12 cellular contexts compared by ENCODE assay signal in genomic region chr2:141399270-141399669, GRCh38.
DNase-seq lines count a peak whose midpoint lies in the region; ATAC-seq and TF ChIP-seq lines count a peak whose summit lies in the region.
"Had no signal": no experiment of that assay in that cellular context is flagged by ENCODE, and none has a peak within 500 bp of the region (broad histone marks: within the 10 kb centered on the region; RNA-seq: fewer than 3 reads in every experiment).

No MANE protein-coding gene starts in this region.

- RAD21 ChIA-PET in HCT116 (lab: Charles Lee; ENCODE audit: low non-redundant PET in 1 of 2, low total read pairs in 2 of 2, uncharacterized antibody in 2 of 2, unreplicated experiment in 2 of 2): no interaction called here

- no peaks in the 10 kb centered on the region for H3K4me1 ChIP-seq in HCT116 (ENCODE audit: control insufficient read depth in 1 of 2, insufficient read depth in 2 of 2, low read length in 2 of 2)
- H3K4me1 ChIP-seq in iPS DF 6.9 (ENCODE audit: control insufficient read depth, insufficient read depth, low read length): no peaks in the 10 kb centered on the region
- H3K4me1 ChIP-seq in CD8-positive, alpha-beta T cell (ENCODE audit: insufficient read depth, low read length): no peaks in the 10 kb centered on the region
- H3K4me1 ChIP-seq: prostate gland had no signal

- H3K27ac ChIP-seq in HCT116 (ENCODE audit: low read depth, low read length) (no peak overlapping the region), iPS DF 6.9 (ENCODE audit: low read length) (no peak overlapping the region)
- H3K27ac ChIP-seq in CD8-positive, alpha-beta T cell (ENCODE audit: low read depth, low read length): no peak overlapping the region
- H3K27ac ChIP-seq: prostate gland had no signal

- no peak overlapping the region for H3K4me2 ChIP-seq in HCT116 (ENCODE audit: low read length)

- no TSS peak for BruUV-seq in HCT116 (replicated peaks; lab: Mats Ljungman, UMichigan)

- WGBS in iPS DF 6.9 (ENCODE audit: insufficient coverage, insufficient read length): no CpG with 5 or more reads among the region's 1 CpG

- TF ChIP-seq CTCF in AG04449 (IDR thresholded peaks at IDR 0.05; ENCODE audit: insufficient read depth, low read length, missing control alignments) (peak; percentile 31), HCT116 (IDR thresholded peaks at IDR 0.05 in 2 of 3, conservative IDR thresholded peaks at IDR 0.05 in 1 of 3; ENCODE audit: borderline replicate concordance in 1 of 3, insufficient read depth in 1 of 3, low read depth in 2 of 3, low read length in 2 of 3) (peak; percentile 7 to 58 (median 41); a peak in 4 of 6 replicates)
- TF ChIP-seq CTCF in CD8-positive, alpha-beta T cell (IDR thresholded peaks at IDR 0.05): no peak

- H3K9me3 ChIP-seq in HCT116 (ENCODE audit: control insufficient read depth in 1 of 2, insufficient read depth in 1 of 2, low read depth in 1 of 2, low read length in 2 of 2) (no peaks in the 10 kb centered on the region), iPS DF 6.9 (ENCODE audit: control insufficient read depth, insufficient read depth, low read length) (no peaks in the 10 kb centered on the region)
- H3K9me3 ChIP-seq in CD8-positive, alpha-beta T cell (ENCODE audit: low read length): no peaks in the 10 kb centered on the region
- H3K9me3 ChIP-seq: prostate gland had no signal

- H3K79me2 ChIP-seq in HCT116 (ENCODE audit: insufficient read depth, low read length): no peaks in the 10 kb centered on the region

- no peak overlapping the region for H3K27ac Mint-ChIP-seq in activated naive CD4-positive, alpha-beta T cell treated with anti-CD3 and anti-CD28 coated beads for 36 hours
- H3K27ac Mint-ChIP-seq in CD8-positive, alpha-beta T cell: no peak overlapping the region

- H3K36me3 Mint-ChIP-seq in activated naive CD4-positive, alpha-beta T cell treated with anti-CD3 and anti-CD28 coated beads for 36 hours (ENCODE audit: low read depth): no peaks in the 10 kb centered on the region
- no peaks in the 10 kb centered on the region for H3K36me3 Mint-ChIP-seq in CD8-positive, alpha-beta T cell

- peaks cover 1% of the 10 kb centered on the region for H3K9me3 Mint-ChIP-seq in activated naive CD4-positive, alpha-beta T cell treated with anti-CD3 and anti-CD28 coated beads for 36 hours
- peaks cover 11% of the 10 kb centered on the region for H3K9me3 Mint-ChIP-seq in CD8-positive, alpha-beta T cell

- peak; percentile 44; the same call in 1 of the 2 replicates for ATAC-seq in HCT116
- no peak for ATAC-seq in HG02759 (IDR thresholded peaks at IDR 0.05; ENCODE audit: unreplicated experiment)
- ATAC-seq in CD8-positive, alpha-beta T cell: no peak

- POLR2A ChIA-PET in AG04449 (lab: Yijun Ruan, JAX): no interaction called here
- POLR2A ChIA-PET in HCT116 (lab: Charles Lee): no interaction called here
- POLR2A ChIA-PET in CD8-positive, alpha-beta T cell (lab: Charles Lee): no interaction called here

- no peak overlapping the region for H3K4me3 Mint-ChIP-seq in activated naive CD4-positive, alpha-beta T cell treated with anti-CD3 and anti-CD28 coated beads for 36 hours
- no peak overlapping the region for H3K4me3 Mint-ChIP-seq in CD8-positive, alpha-beta T cell

- no peaks in the 10 kb centered on the region for H4K20me1 ChIP-seq in HCT116 (ENCODE audit: insufficient read depth)

- no peak for TF ChIP-seq POLR2A in HCT116 (IDR thresholded peaks at IDR 0.05; ENCODE audit: borderline replicate concordance, extremely low read depth, insufficient read depth, insufficient read length)
- no peak for TF ChIP-seq POLR2A in erythroblast (IDR thresholded peaks at IDR 0.05; ENCODE audit: low read length)

- no peaks in the 10 kb centered on the region for H3K27me3 Mint-ChIP-seq in activated naive CD4-positive, alpha-beta T cell treated with anti-CD3 and anti-CD28 coated beads for 36 hours (ENCODE audit: low read depth)
- H3K27me3 Mint-ChIP-seq in CD8-positive, alpha-beta T cell (ENCODE audit: low read depth): no peaks in the 10 kb centered on the region

- H2AFZ ChIP-seq in HCT116 (ENCODE audit: low read depth, low read length, poor library complexity, severe bottlenecking): peak overlapping the region; percentile 18

- H3K9ac ChIP-seq in HCT116 (ENCODE audit: low read length): no peak overlapping the region

- no peaks in the 10 kb centered on the region for H3K27me3 ChIP-seq in HCT116 (ENCODE audit: insufficient read depth, low read length)
- no peaks in the 10 kb centered on the region for H3K27me3 ChIP-seq in iPS DF 6.9 (ENCODE audit: control insufficient read depth, insufficient read depth, low read length)
- H3K27me3 ChIP-seq in CD8-positive, alpha-beta T cell (ENCODE audit: insufficient read depth, low read length): no peaks in the 10 kb centered on the region

- intact Hi-C loops in HCT116 (cut with micrococcal nuclease): no loop called here
- intact Hi-C loops in activated naive CD4-positive, alpha-beta T cell treated with anti-CD3 and anti-CD28 coated beads for 36 hours (cut with micrococcal nuclease): no loop called here
- intact Hi-C loops in CD8-positive, alpha-beta T cell (cut with DNase I, micrococcal nuclease): no loop called here

- peak; percentile 47 for TF ChIP-seq RAD21 in HCT116 (IDR thresholded peaks at IDR 0.05; ENCODE audit: low read depth)

- H3K4me3 ChIP-seq in AG04449 (ENCODE audit: low read depth, low read length) (no peak overlapping the region), HCT116 (replicated peaks in 1 of 2; ENCODE audit: low read depth in 1 of 2, low read length in 2 of 2) (no peak overlapping the region), iPS DF 6.9 (ENCODE audit: low read length) (no peak overlapping the region)
- H3K4me3 ChIP-seq in CD8-positive, alpha-beta T cell (ENCODE audit: low read depth, low read length): no peak overlapping the region
- H3K4me3 ChIP-seq: prostate gland had no signal

- H3K36me3 ChIP-seq in HCT116 (ENCODE audit: control insufficient read depth in 1 of 2, insufficient read depth in 2 of 2, low read length in 2 of 2): no peaks in the 10 kb centered on the region
- H3K36me3 ChIP-seq in iPS DF 6.9 (ENCODE audit: control insufficient read depth, insufficient read depth, low read length): no peaks in the 10 kb centered on the region
- H3K36me3 ChIP-seq in CD8-positive, alpha-beta T cell (ENCODE audit: insufficient read depth, low read length): no peaks in the 10 kb centered on the region
- H3K36me3 ChIP-seq: prostate gland had no signal

- CTCF ChIA-PET in AG04449 (lab: Yijun Ruan, JAX) (no interaction called here), HCT116 (lab: Charles Lee) (no interaction called here)
- CTCF ChIA-PET in activated naive CD4-positive, alpha-beta T cell treated with anti-CD3 and anti-CD28 coated beads for 36 hours (lab: Charles Lee): no interaction called here
- CTCF ChIA-PET in CD8-positive, alpha-beta T cell (lab: Charles Lee): no interaction called here

- no peaks in the 10 kb centered on the region for H3K4me1 Mint-ChIP-seq in activated naive CD4-positive, alpha-beta T cell treated with anti-CD3 and anti-CD28 coated beads for 36 hours (ENCODE audit: low read depth)
- H3K4me1 Mint-ChIP-seq in CD8-positive, alpha-beta T cell (ENCODE audit: low read depth): no peaks in the 10 kb centered on the region

- no peaks in the 10 kb centered on the region for H3K9me2 ChIP-seq in HCT116 (ENCODE audit: insufficient read depth)

- DNase-seq in AG04449 (ENCODE audit: low read depth, low spot score) (no peak), HCT116 (ENCODE audit: low read depth, low spot score) (no peak), RPMI8226 (peak; percentile 17), iPS DF 6.9 (ENCODE audit: low read depth, low spot score) (peak; percentile 18), erythroblast (lab: John Stamatoyannopoulos, UW) (no peak)
- no peak for DNase-seq in activated naive CD4-positive, alpha-beta T cell treated with anti-CD3 and anti-CD28 coated beads for 36 hours
- no peak for DNase-seq in CD8-positive, alpha-beta T cell
- DNase-seq: activated CD4-positive, alpha-beta T cell treated with anti-CD3 and anti-CD28 coated beads for 4 hours; amygdala; NCI-H526 had no signal

TF ChIP-seq in HCT116, 20 proteins besides CTCF, POLR2A, EP300 and RAD21:
- TF ChIP-seq EGR1 (IDR thresholded peaks at IDR 0.05; ENCODE audit: low read depth) (no peak), TCF7L2 (IDR thresholded peaks at IDR 0.05; ENCODE audit: borderline replicate concordance, extremely low read depth, insufficient read depth, insufficient read length) (no peak)

Comparison
In these comparisons a context has a peak if more than half of its experiments do, and no peak if none do; other contexts are left out.
1. DNase-seq: peak in RPMI8226 (single experiment) and iPS DF 6.9 (single experiment); none in AG04449 (single experiment), HCT116 (single experiment), activated naive CD4-positive, alpha-beta T cell treated with anti-CD3 and anti-CD28 coated beads for 36 hours (single experiment), CD8-positive, alpha-beta T cell (0 of 7) and erythroblast (0 of 2).